In genomic region chr7:47739301-47739870, GRCh38 we compare ENCODE assay signal across 17 cellular contexts.
"Had no signal": no experiment of that assay in that cellular context is flagged by ENCODE, and none has a peak within 500 bp of the region (broad histone marks: within the 10 kb centered on the region; RNA-seq: fewer than 3 reads in every experiment).

No MANE protein-coding gene starts in this region.

- H3K36me3 Mint-ChIP-seq: activated naive CD8-positive, alpha-beta T cell treated with anti-CD3 and anti-CD28 coated beads for 36 hours; immature natural killer cell; natural killer cell treated with Interleukin-12 subunit alpha and Interleukin-12 subunit beta and Interleukin-15 and Interleukin-18, amount 100 ng/mL, for 72 hours; stimulated activated effector memory CD8-positive, alpha-beta T cell treated with anti-CD3 and anti-CD28 coated beads, Interleukin-12 subunit alpha, Interleukin-12 subunit beta, amount 100 ng/mL, for 72 hours had no signal

- ATAC-seq: activated CD4-positive, alpha-beta T cell treated with anti-CD3 and anti-CD28 coated beads for 36 hours; lower lobe of right lung; natural killer cell treated with Interleukin-12 subunit alpha and Interleukin-12 subunit beta and Interleukin-15 and Interleukin-18, amount 100 ng/mL, for 72 hours had no signal

- H3K9me3 Mint-ChIP-seq: activated CD4-positive, alpha-beta memory T cell treated with anti-CD3 and anti-CD28 coated beads, Interleukin-2, amount 10 ng/mL, durations not matched to agents 7 days and 5 days; activated naive CD8-positive, alpha-beta T cell treated with anti-CD3 and anti-CD28 coated beads for 36 hours; immature natural killer cell; natural killer cell treated with Interleukin-12 subunit alpha and Interleukin-12 subunit beta and Interleukin-15 and Interleukin-18, amount 100 ng/mL, for 72 hours; stimulated activated effector memory CD8-positive, alpha-beta T cell treated with anti-CD3 and anti-CD28 coated beads, Interleukin-12 subunit alpha, Interleukin-12 subunit beta, amount 100 ng/mL, for 72 hours had no signal

- H3K27ac ChIP-seq: esophagus squamous epithelium, lower lobe of right lung, parathyroid adenoma, tibial artery, VCaP had no signal

- H3K27me3 Mint-ChIP-seq: activated CD4-positive, alpha-beta memory T cell treated with anti-CD3 and anti-CD28 coated beads, Interleukin-2, amount 10 ng/mL, durations not matched to agents 7 days and 5 days had no signal

- H3K4me3 ChIP-seq: esophagus squamous epithelium, lower lobe of right lung, smooth muscle cell, tibial artery had no signal

- H3K36me3 ChIP-seq: esophagus squamous epithelium, lower lobe of right lung, tibial artery had no signal

- H3K4me1 Mint-ChIP-seq: activated CD4-positive, alpha-beta memory T cell treated with anti-CD3 and anti-CD28 coated beads, Interleukin-2, amount 10 ng/mL, durations not matched to agents 7 days and 5 days; activated CD4-positive, alpha-beta T cell treated with anti-CD3 and anti-CD28 coated beads for 36 hours; activated naive CD8-positive, alpha-beta T cell treated with anti-CD3 and anti-CD28 coated beads for 36 hours; stimulated activated effector memory CD8-positive, alpha-beta T cell treated with anti-CD3 and anti-CD28 coated beads, Interleukin-12 subunit alpha, Interleukin-12 subunit beta, amount 100 ng/mL, for 72 hours had no signal

- H3K4me3 Mint-ChIP-seq: activated CD4-positive, alpha-beta memory T cell treated with anti-CD3 and anti-CD28 coated beads, Interleukin-2, amount 10 ng/mL, durations not matched to agents 7 days and 5 days; activated CD4-positive, alpha-beta T cell treated with anti-CD3 and anti-CD28 coated beads for 36 hours; activated naive CD8-positive, alpha-beta T cell treated with anti-CD3 and anti-CD28 coated beads for 36 hours; immature natural killer cell; natural killer cell treated with Interleukin-12 subunit alpha and Interleukin-12 subunit beta and Interleukin-15 and Interleukin-18, amount 100 ng/mL, for 72 hours; stimulated activated effector memory CD8-positive, alpha-beta T cell treated with anti-CD3 and anti-CD28 coated beads, Interleukin-12 subunit alpha, Interleukin-12 subunit beta, amount 100 ng/mL, for 72 hours had no signal

- H3K27me3 ChIP-seq: tibial artery had no signal

- H3K4me1 ChIP-seq: esophagus squamous epithelium, lower lobe of right lung, parathyroid adenoma had no signal

- DNase-seq: activated CD4-positive, alpha-beta memory T cell treated with anti-CD3 and anti-CD28 coated beads, Interleukin-2, amount 10 ng/mL, durations not matched to agents 7 days and 5 days; activated CD4-positive, alpha-beta T cell treated with anti-CD3 and anti-CD28 coated beads for 36 hours; activated gamma-delta T cell; activated naive CD8-positive, alpha-beta T cell treated with anti-CD3 and anti-CD28 coated beads for 36 hours; activated T-cell treated with anti-CD3 and anti-CD28 coated beads, Interleukin-2, amount 50 U/mL, for 48 hours; anterior cingulate cortex; esophagus squamous epithelium; glutamatergic neuron; lower lobe of right lung; T1000; tibial artery had no signal

- H3K27ac Mint-ChIP-seq: activated CD4-positive, alpha-beta memory T cell treated with anti-CD3 and anti-CD28 coated beads, Interleukin-2, amount 10 ng/mL, durations not matched to agents 7 days and 5 days; activated CD4-positive, alpha-beta T cell treated with anti-CD3 and anti-CD28 coated beads for 36 hours; activated naive CD8-positive, alpha-beta T cell treated with anti-CD3 and anti-CD28 coated beads for 36 hours; natural killer cell treated with Interleukin-12 subunit alpha and Interleukin-12 subunit beta and Interleukin-15 and Interleukin-18, amount 100 ng/mL, for 72 hours; stimulated activated effector memory CD8-positive, alpha-beta T cell treated with anti-CD3 and anti-CD28 coated beads, Interleukin-12 subunit alpha, Interleukin-12 subunit beta, amount 100 ng/mL, for 72 hours had no signal

- H3K9me3 ChIP-seq: esophagus squamous epithelium, lower lobe of right lung, tibial artery had no signal
